In the genomic region with DNA sequence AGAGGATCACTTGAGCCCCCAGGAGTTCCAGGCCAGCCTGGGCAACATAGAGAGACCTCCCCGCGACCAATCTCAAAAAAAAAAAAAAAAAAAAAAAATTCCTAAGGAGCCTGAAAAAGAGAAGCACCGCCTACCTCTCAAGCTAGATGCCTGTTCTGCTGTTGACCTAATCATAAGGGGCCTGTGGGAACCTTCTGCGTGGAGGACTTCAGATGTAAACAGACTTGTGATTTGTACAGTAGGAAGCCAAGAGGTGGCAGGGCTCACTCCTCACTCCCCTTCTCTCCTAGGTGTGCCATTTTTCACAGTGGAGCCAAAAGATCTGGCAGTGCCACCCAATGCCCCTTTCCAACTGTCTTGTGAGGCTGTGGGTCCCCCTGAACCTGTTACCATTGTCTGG, we compare ENCODE assay signal across 1 cellular context.
TF ChIP-seq lines count a peak whose summit lies in the region.

No MANE protein-coding gene starts in this region.

TF ChIP-seq in WTC11, 78 proteins besides CTCF, POLR2A, EP300 and RAD21 (continued from another document):
- no peak for TF ChIP-seq ATF2 (CRISPR knock-in tag; IDR thresholded peaks at IDR 0.05; ENCODE audit: borderline replicate concordance, low read depth)
- no peak for TF ChIP-seq FOXP4 (CRISPR knock-in tag; IDR thresholded peaks at IDR 0.05)
- TF ChIP-seq, protein P1, sequence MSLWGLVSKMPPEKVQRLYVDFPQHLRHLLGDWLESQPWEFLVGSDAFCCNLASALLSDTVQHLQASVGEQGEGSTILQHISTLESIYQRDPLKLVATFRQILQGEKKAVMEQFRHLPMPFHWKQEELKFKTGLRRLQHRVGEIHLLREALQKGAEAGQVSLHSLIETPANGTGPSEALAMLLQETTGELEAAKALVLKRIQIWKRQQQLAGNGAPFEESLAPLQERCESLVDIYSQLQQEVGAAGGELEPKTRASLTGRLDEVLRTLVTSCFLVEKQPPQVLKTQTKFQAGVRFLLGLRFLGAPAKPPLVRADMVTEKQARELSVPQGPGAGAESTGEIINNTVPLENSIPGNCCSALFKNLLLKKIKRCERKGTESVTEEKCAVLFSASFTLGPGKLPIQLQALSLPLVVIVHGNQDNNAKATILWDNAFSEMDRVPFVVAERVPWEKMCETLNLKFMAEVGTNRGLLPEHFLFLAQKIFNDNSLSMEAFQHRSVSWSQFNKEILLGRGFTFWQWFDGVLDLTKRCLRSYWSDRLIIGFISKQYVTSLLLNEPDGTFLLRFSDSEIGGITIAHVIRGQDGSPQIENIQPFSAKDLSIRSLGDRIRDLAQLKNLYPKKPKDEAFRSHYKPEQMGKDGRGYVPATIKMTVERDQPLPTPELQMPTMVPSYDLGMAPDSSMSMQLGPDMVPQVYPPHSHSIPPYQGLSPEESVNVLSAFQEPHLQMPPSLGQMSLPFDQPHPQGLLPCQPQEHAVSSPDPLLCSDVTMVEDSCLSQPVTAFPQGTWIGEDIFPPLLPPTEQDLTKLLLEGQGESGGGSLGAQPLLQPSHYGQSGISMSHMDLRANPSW (CRISPR knock-in tag; conservative IDR thresholded peaks at IDR 0.05; ENCODE audit: low read depth) = no peak
- no peak for TF ChIP-seq ZNF396 (CRISPR knock-in tag; IDR thresholded peaks at IDR 0.05; ENCODE audit: borderline replicate concordance)
- TF ChIP-seq SMAD3 (CRISPR knock-in tag; IDR thresholded peaks at IDR 0.05; ENCODE audit: borderline replicate concordance) = no peak
- no peak for TF ChIP-seq GRHL2 (CRISPR knock-in tag; IDR thresholded peaks at IDR 0.05; ENCODE audit: insufficient replicate concordance, severe bottlenecking)
- TF ChIP-seq ZNF121 (CRISPR knock-in tag; IDR thresholded peaks at IDR 0.05) = no peak
- no peak for TF ChIP-seq SMAD4 (CRISPR knock-in tag; IDR thresholded peaks at IDR 0.05)
- no peak for TF ChIP-seq PREB (CRISPR knock-in tag; IDR thresholded peaks at IDR 0.05; ENCODE audit: borderline replicate concordance)
